8 cellular contexts compared by ENCODE assay signal in the genomic region with DNA sequence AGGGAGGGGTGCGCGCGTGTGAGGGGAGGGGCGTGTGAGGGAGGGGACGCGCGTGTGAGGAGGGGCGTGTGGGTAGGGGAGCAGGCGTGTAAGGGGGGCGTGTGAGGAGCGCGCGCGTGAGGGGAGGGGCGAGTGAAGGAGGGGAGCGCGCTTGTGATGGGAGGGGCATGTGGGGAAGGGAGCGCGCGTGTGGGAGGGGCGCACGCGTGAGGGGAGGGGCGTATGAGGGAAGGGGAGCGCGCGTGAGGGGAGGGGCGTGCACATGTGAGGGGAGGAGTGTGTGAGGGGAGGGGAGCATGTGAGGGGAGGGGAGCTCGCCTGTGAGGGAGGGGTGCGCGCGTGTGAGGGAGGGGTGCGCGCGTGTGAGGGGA. TPM values are rescaled to one million over a fixed set of nuclear protein-coding genes. Genes with fewer than 3 reads are reported as not detected.
DNase-seq lines count a peak whose midpoint lies in the region; ATAC-seq and TF ChIP-seq lines count a peak whose summit lies in the region.

No MANE protein-coding gene starts in this region.

- no peak for TF ChIP-seq CTCF in osteoblast (IDR thresholded peaks at IDR 0.05; ENCODE audit: extremely low read depth, low read depth, low read length)

- H3K79me2 ChIP-seq in osteoblast (ENCODE audit: insufficient read depth, low read length), result no peaks in the 10 kb centered on the region

- peaks cover 6 to 10% of the 10 kb centered on the region in 2 donors for H3K36me3 Mint-ChIP-seq in activated naive CD4-positive, alpha-beta T cell treated with anti-CD3 and anti-CD28 coated beads, Interleukin-2, amount 50 U/mL, for 72 hours

- H3K27ac ChIP-seq in osteoblast (ENCODE audit: low read depth, low read length) (no peak overlapping the region), thymus (ENCODE audit: low read depth) (peak overlapping the region; percentile 95)

- H3K4me1 ChIP-seq in osteoblast (ENCODE audit: insufficient read depth, low read length), result peaks cover 10% of the 10 kb centered on the region
- H3K4me1 ChIP-seq in thymus (ENCODE audit: control insufficient read depth, insufficient read depth, low read length), result peaks cover 12% of the 10 kb centered on the region

- H3K36me3 ChIP-seq in osteoblast (ENCODE audit: insufficient read depth, low read length) (no peaks in the 10 kb centered on the region), thymus (ENCODE audit: control insufficient read depth, insufficient read depth) (peaks cover 3% of the 10 kb centered on the region)

- H3K27ac Mint-ChIP-seq in activated naive CD4-positive, alpha-beta T cell treated with anti-CD3 and anti-CD28 coated beads, Interleukin-2, amount 50 U/mL, for 72 hours, result peak overlapping the region; percentile 85 to 92

- no peaks in the 10 kb centered on the region for H3K27me3 ChIP-seq in osteoblast (ENCODE audit: insufficient read depth, low read length)
- H3K27me3 ChIP-seq in thymus (ENCODE audit: control insufficient read depth, insufficient read depth), result no peaks in the 10 kb centered on the region

- in situ Hi-C loops in Caki2 (cut with HindIII; ENCODE audit: low pct_unique_long_range_greater_than_20kb, low sequenced_read_pairs), result no loop called here

- no peaks in the 10 kb centered on the region for H4K20me1 ChIP-seq in osteoblast (ENCODE audit: insufficient read depth, low read length)

- peak in 1 of 2 donors; percentile 30 for ATAC-seq in activated naive CD4-positive, alpha-beta T cell treated with anti-CD3 and anti-CD28 coated beads, Interleukin-2, amount 50 U/mL, for 72 hours
- ATAC-seq in HG02763 (IDR thresholded peaks at IDR 0.05; ENCODE audit: unreplicated experiment), result no peak

- H3K9me3 Mint-ChIP-seq in activated naive CD4-positive, alpha-beta T cell treated with anti-CD3 and anti-CD28 coated beads, Interleukin-2, amount 50 U/mL, for 72 hours, result no peaks in the 10 kb centered on the region

- peak overlapping the region; percentile 87 for H3K4me3 ChIP-seq in osteoblast (ENCODE audit: insufficient read depth, low read length)
- peak overlapping the region; percentile 88 for H3K4me3 ChIP-seq in thymus (ENCODE audit: low read length)

- H3K4me2 ChIP-seq in osteoblast (ENCODE audit: insufficient read depth, low read length), result peak overlapping the region; percentile 17

- H3K9me3 ChIP-seq in osteoblast (ENCODE audit: low read depth, low read length) (no peaks in the 10 kb centered on the region), thymus (ENCODE audit: control insufficient read depth) (no peaks in the 10 kb centered on the region)

- no peak overlapping the region for H2AFZ ChIP-seq in osteoblast (ENCODE audit: low read length)

- WGBS in thymus, result 4% methylated on average over 29 of the region's 35 CpGs

- DNase-seq in Caki2 (ENCODE audit: low read depth) (peak; percentile 59), KG1 (lab: John Stamatoyannopoulos, UW) (peak; percentile 40), SKM-1 (lab: John Stamatoyannopoulos, UW; ENCODE audit: unreplicated experiment) (peak; percentile 82), glomerular visceral epithelial cell (ENCODE audit: extremely low spot score) (peak; percentile 93), osteoblast (ENCODE audit: insufficient read length, low spot score, missing footprints) (peak; percentile 97)
- DNase-seq in activated naive CD4-positive, alpha-beta T cell treated with anti-CD3 and anti-CD28 coated beads, Interleukin-2, amount 50 U/mL, for 72 hours (ENCODE audit: low spot score in 2 of 2), result peak; percentile 71 to 76

RNA-seq across cellular contexts. Expression of a gene that starts 19.1 kb away (rescaled TPM):
- 20.6 and 31.8 TPM in 2 replicates for total RNA-seq in Caki2 (2014; rRNA removed; shearing (Covaris generic); ENCODE audit: low replicate concordance)
- 10 to 100 TPM; 16.2 to 69.6 TPM for total RNA-seq in activated naive CD4-positive, alpha-beta T cell treated with anti-CD3 and anti-CD28 coated beads, Interleukin-2, amount 50 U/mL, for 72 hours
- total RNA-seq in osteoblast, result 39.5 and 41.6 TPM in 2 replicates
- 44.1 TPM for polyA plus RNA-seq in thymus

Comparison
In these comparisons a context has a peak if more than half of its experiments do, and no peak if none do; other contexts are left out.
1. DNase-seq: peak in every context shown above with its lines; median percentile 97 in osteoblast; 93 in glomerular visceral epithelial cell; 82 in SKM-1; 74 in activated naive CD4-positive, alpha-beta T cell treated with anti-CD3 and anti-CD28 coated beads, Interleukin-2, amount 50 U/mL, for 72 hours; 59 in Caki2; 40 in KG1.